Comparison of ENCODE assay signal across 25 cellular contexts in genomic region chr16:23955088-23955487, GRCh38.
DNase-seq lines count a peak whose midpoint lies in the region; ATAC-seq, FAIRE-seq and TF ChIP-seq lines count a peak whose summit lies in the region.
"Had no signal": no experiment of that assay in that cellular context is flagged by ENCODE, and none has a peak within 500 bp of the region (broad histone marks: within the 10 kb centered on the region; RNA-seq: fewer than 3 reads in every experiment).

No MANE protein-coding gene starts in this region.

- H3K4me3 ChIP-seq in GM12878: no peak overlapping the region
- H3K4me3 ChIP-seq: BLaER1, GM23248, MG63 had no signal

- H3K9ac ChIP-seq in GM12878 (ENCODE audit: control insufficient read depth, insufficient read depth, low read length): no peak overlapping the region
- H3K9ac ChIP-seq: BLaER1, GM23248 had no signal

- peaks cover 3% of the 10 kb centered on the region; the same call in 1 of the 2 replicates for H4K20me1 ChIP-seq in GM12878 (ENCODE audit: control insufficient read depth, insufficient read depth)
- H4K20me1 ChIP-seq: BLaER1 had no signal

- H3K27me3 ChIP-seq in GM12878 (replicated peaks in 1 of 2; ENCODE audit: control insufficient read depth in 2 of 2, insufficient read depth in 2 of 2, low read length in 1 of 2): no peaks in the 10 kb centered on the region
- H3K27me3 ChIP-seq: BLaER1 had no signal

- CTCF ChIA-PET in activated CD8-positive, alpha-beta memory T cell treated with anti-CD3 and anti-CD28 coated beads, Interleukin-2, amount 10 ng/mL, durations not matched to agents 7 days and 5 days (lab: Charles Lee): interaction anchor here (0.8 to 1.9 kb wide), 2 partner anchors 55 to 59 kb away, joined by 3 to 6 read pairs; no protein-coding TSS in a partner anchor
- CTCF ChIA-PET in GM12878 (lab: Yijun Ruan, JAX): no interaction called here

- FAIRE-seq in GM12891 (lab: Jason Lieb, UNC) (peak; percentile 66), GM12878 (lab: Jason Lieb, UNC) (no peak)
- FAIRE-seq: D721Med had no signal

- in situ Hi-C loops in GM12878 (cut with MboI): no loop called here

- TF ChIP-seq CTCF in GM12878 (IDR thresholded peaks at IDR 0.05 in 2 of 3, conservative IDR thresholded peaks at IDR 0.05 in 1 of 3; ENCODE audit: control insufficient read depth in 2 of 3, extremely low read depth in 1 of 3, insufficient read depth in 1 of 3, low read depth in 3 of 3, low read length in 3 of 3) (no peak), natural killer cell (IDR thresholded peaks at IDR 0.05) (no peak)

- H3K9me3 Mint-ChIP-seq in activated CD8-positive, alpha-beta memory T cell treated with anti-CD3 and anti-CD28 coated beads, Interleukin-2, amount 10 ng/mL, durations not matched to agents 7 days and 5 days (ENCODE audit: low read depth): no peaks in the 10 kb centered on the region
- no peaks in the 10 kb centered on the region for H3K9me3 Mint-ChIP-seq in naive thymus-derived CD8-positive, alpha-beta T cell
- H3K9me3 Mint-ChIP-seq in natural killer cell: no peaks in the 10 kb centered on the region

- POLR2A ChIA-PET in GM12878 (lab: Charles Lee): no interaction called here
- POLR2A ChIA-PET in naive thymus-derived CD8-positive, alpha-beta T cell (lab: Charles Lee): interaction anchor here (2.3 kb wide), 1 partner anchor 11 kb away, joined by 8 read pairs; no protein-coding TSS in a partner anchor

- no peak overlapping the region for H3K27ac Mint-ChIP-seq in activated CD8-positive, alpha-beta memory T cell treated with anti-CD3 and anti-CD28 coated beads, Interleukin-2, amount 10 ng/mL, durations not matched to agents 7 days and 5 days
- H3K27ac Mint-ChIP-seq in naive thymus-derived CD8-positive, alpha-beta T cell: peak overlapping the region in 6 of 10 donors; percentile 17 to 94 (median 62)
- no peak overlapping the region for H3K27ac Mint-ChIP-seq in natural killer cell

- peaks cover 0 to 10% of the 10 kb centered on the region in 2 experiments; a peak in 3 of 4 replicates for H3K36me3 ChIP-seq in GM12878 (ENCODE audit: control insufficient read depth in 2 of 2, insufficient read depth in 2 of 2, low read length in 1 of 2)
- H3K36me3 ChIP-seq: BLaER1, MG63 had no signal

- WGBS in GM12878 (ENCODE audit: insufficient coverage, insufficient replicate concordance, low lambda C conversion rate, missing lambda C conversion rate): 74% methylated on average over 7 of the region's 7 CpGs

- RAD21 ChIA-PET in GM12878 (lab: Charles Lee; ENCODE audit: unreplicated experiment): interaction anchor here (1.9 kb wide), 1 partner anchor 55 kb away, joined by 4 read pairs; no protein-coding TSS in a partner anchor

- H3K36me3 Mint-ChIP-seq in activated CD8-positive, alpha-beta memory T cell treated with anti-CD3 and anti-CD28 coated beads, Interleukin-2, amount 10 ng/mL, durations not matched to agents 7 days and 5 days: peaks cover 13% of the 10 kb centered on the region
- H3K36me3 Mint-ChIP-seq in naive thymus-derived CD8-positive, alpha-beta T cell: no peaks in the 10 kb centered on the region
- no peaks in the 10 kb centered on the region for H3K36me3 Mint-ChIP-seq in natural killer cell

- TF ChIP-seq POLR2A in GM12891 (IDR thresholded peaks at IDR 0.05; ENCODE audit: low read depth, low read length): no peak
- no peak for TF ChIP-seq POLR2A in GM12878 (IDR thresholded peaks at IDR 0.05; ENCODE audit: low read depth, low read length)

- no TSS peak for BruUV-seq in GM12878 (replicated peaks; lab: Mats Ljungman, UMichigan)

- H3K4me2 ChIP-seq in GM12878 (ENCODE audit: control insufficient read depth, insufficient read depth): no peak overlapping the region
- H3K4me2 ChIP-seq: BLaER1 had no signal

- no peak overlapping the region for H3K27ac ChIP-seq in GM12878 (ENCODE audit: control insufficient read depth, insufficient read depth)
- H3K27ac ChIP-seq: BLaER1, GM23248, HL-60 had no signal

- no peak for TF ChIP-seq EP300 in GM12878 (IDR thresholded peaks at IDR 0.05; ENCODE audit: borderline replicate concordance in 1 of 2, control insufficient read depth in 1 of 2, low read depth in 2 of 2, low read length in 2 of 2)

- no peak for ATAC-seq in activated CD8-positive, alpha-beta memory T cell treated with anti-CD3 and anti-CD28 coated beads, Interleukin-2, amount 10 ng/mL, durations not matched to agents 7 days and 5 days
- ATAC-seq in GM12878 (no peak), HG03045 (IDR thresholded peaks at IDR 0.05; ENCODE audit: unreplicated experiment) (no peak), natural killer cell (no peak)
- no peak for ATAC-seq in naive thymus-derived CD8-positive, alpha-beta T cell
- ATAC-seq: PC-3 had no signal

- H3K27me3 Mint-ChIP-seq in activated CD8-positive, alpha-beta memory T cell treated with anti-CD3 and anti-CD28 coated beads, Interleukin-2, amount 10 ng/mL, durations not matched to agents 7 days and 5 days: no peaks in the 10 kb centered on the region
- no peaks in the 10 kb centered on the region for H3K27me3 Mint-ChIP-seq in naive thymus-derived CD8-positive, alpha-beta T cell
- H3K27me3 Mint-ChIP-seq in natural killer cell (ENCODE audit: low read depth in 2 of 2): no peaks in the 10 kb centered on the region

- H3K4me3 Mint-ChIP-seq in activated CD8-positive, alpha-beta memory T cell treated with anti-CD3 and anti-CD28 coated beads, Interleukin-2, amount 10 ng/mL, durations not matched to agents 7 days and 5 days: no peak overlapping the region
- peak overlapping the region in 1 of 10 donors; percentile 15 for H3K4me3 Mint-ChIP-seq in naive thymus-derived CD8-positive, alpha-beta T cell
- no peak overlapping the region for H3K4me3 Mint-ChIP-seq in natural killer cell

- no peak for TF ChIP-seq RAD21 in GM12878 (IDR thresholded peaks at IDR 0.05; ENCODE audit: insufficient read depth, low read depth, low read length)

- peaks cover 56% of the 10 kb centered on the region for H3K4me1 Mint-ChIP-seq in activated CD8-positive, alpha-beta memory T cell treated with anti-CD3 and anti-CD28 coated beads, Interleukin-2, amount 10 ng/mL, durations not matched to agents 7 days and 5 days
- peaks cover 58 to 92% (median 86%) of the 10 kb centered on the region in 4 donors for H3K4me1 Mint-ChIP-seq in naive thymus-derived CD8-positive, alpha-beta T cell
- H3K4me1 Mint-ChIP-seq in natural killer cell: peaks cover 60 to 83% of the 10 kb centered on the region in 2 donors

- no peak overlapping the region for H2AFZ ChIP-seq in GM12878 (ENCODE audit: control insufficient read depth, low read depth, low read length)
- H2AFZ ChIP-seq: GM23248 had no signal

- intact Hi-C loops in GM12878 (cut with micrococcal nuclease; ENCODE audit: unreplicated experiment) (no loop called here), natural killer cell (cut with micrococcal nuclease) (no loop called here)

- DNase-seq in activated CD8-positive, alpha-beta memory T cell treated with anti-CD3 and anti-CD28 coated beads, Interleukin-2, amount 10 ng/mL, durations not matched to agents 7 days and 5 days: peak; percentile 7
- no peak for DNase-seq in activated CD8-positive, alpha-beta memory T cell treated with anti-CD3 and anti-CD28 coated beads, Interleukin-2, amount 50 U/mL, for 4 hours
- DNase-seq in GM12891 (ENCODE audit: insufficient read length, low spot score): no peak
- DNase-seq in GM12878 (ENCODE audit: low read depth, low spot score): no peak
- DNase-seq in naive thymus-derived CD8-positive, alpha-beta T cell: no peak
- no peak for DNase-seq in GM19238 (ENCODE audit: insufficient read length, low spot score)
- DNase-seq in natural killer cell: no peak
- DNase-seq: DMS79 treated with DMSO at 0.1 percent for 48 hours, GM23248, HCEC 1CT, IMR-90, Kasumi-1, MG63, NCI-H1048, NCI-H1436, NCI-H1930, NCI-H226, NCI-H524 treated with DMSO at 0.1 percent for 48 hours, PC-3, RPMI8226, SIG-M5 had no signal

- SMC1A ChIA-PET in GM12878 (lab: Charles Lee; ENCODE audit: uncharacterized antibody, unreplicated experiment): interaction anchor here (1.3 to 2.4 kb wide), 2 partner anchors 10 to 15 kb away, joined by 3 to 5 read pairs; no protein-coding TSS in a partner anchor

- peaks cover 44% of the 10 kb centered on the region for H3K79me2 ChIP-seq in GM12878 (ENCODE audit: control insufficient read depth, insufficient read depth, low read length)

- peaks cover 31% of the 10 kb centered on the region for H3K4me1 ChIP-seq in GM12878 (ENCODE audit: control insufficient read depth, insufficient read depth, low read length)

- H3K9me3 ChIP-seq in GM12878 (replicated peaks; ENCODE audit: control insufficient read depth, insufficient read depth, low read length): no peaks in the 10 kb centered on the region
- H3K9me3 ChIP-seq: BLaER1, MG63 had no signal

TF ChIP-seq in GM12891, 5 proteins besides CTCF, POLR2A, EP300 and RAD21:
- TF ChIP-seq SPI1 (IDR thresholded peaks at IDR 0.05; ENCODE audit: low read depth, low read length) (no peak), PAX5 (IDR thresholded peaks at IDR 0.05; ENCODE audit: insufficient read depth, low read length, severe bottlenecking) (no peak), POU2F2 (IDR thresholded peaks at IDR 0.05; ENCODE audit: low read depth, low read length) (no peak), TAF1 (IDR thresholded peaks at IDR 0.05; ENCODE audit: low read depth, low read length) (no peak), POLR2AphosphoS5 (IDR thresholded peaks at IDR 0.05; ENCODE audit: low read depth, low read length) (no peak)

TF ChIP-seq in GM12878, 131 proteins besides CTCF, POLR2A, EP300 and RAD21:
- TF ChIP-seq EED (IDR thresholded peaks at IDR 0.05; ENCODE audit: low read depth): no peak
- TF ChIP-seq PBX3 (IDR thresholded peaks at IDR 0.05; ENCODE audit: insufficient replicate concordance, low read depth, low read length): peak; percentile 23
- TF ChIP-seq BCL3 (IDR thresholded peaks at IDR 0.05; ENCODE audit: borderline replicate concordance, insufficient read depth, low read depth, low read length, poor library complexity, severe bottlenecking): peak; percentile 73

Comparison
In these comparisons a context has a peak if more than half of its experiments do, and no peak if none do; other contexts are left out.
1. H3K27ac Mint-ChIP-seq: peak in naive thymus-derived CD8-positive, alpha-beta T cell (6 of 10); none in activated CD8-positive, alpha-beta memory T cell treated with anti-CD3 and anti-CD28 coated beads, Interleukin-2, amount 10 ng/mL, durations not matched to agents 7 days and 5 days (single experiment) and natural killer cell (0 of 2).